ENCODE assay signal across 28 cellular contexts in the genomic region with DNA sequence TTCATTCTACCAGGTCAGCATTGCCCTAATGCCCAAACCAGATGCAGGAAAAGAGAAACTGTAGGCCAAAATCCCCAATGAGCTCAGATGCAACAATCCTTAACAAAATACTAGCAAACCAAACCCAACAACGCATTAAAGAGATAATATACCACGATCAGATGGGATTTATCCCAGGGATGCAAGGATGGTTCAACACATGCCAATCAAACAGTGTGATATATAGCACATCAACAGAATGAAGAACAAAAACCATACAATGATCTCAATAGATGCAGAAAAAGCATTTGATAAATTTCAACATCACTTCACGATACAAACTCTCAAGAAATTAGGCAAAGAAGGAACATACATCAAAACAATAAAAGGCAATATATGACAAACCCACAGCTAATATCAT.
"Had no signal": no experiment of that assay in that cellular context is flagged by ENCODE, and none has a peak within 500 bp of the region (broad histone marks: within the 10 kb centered on the region; RNA-seq: fewer than 3 reads in every experiment).

No MANE protein-coding gene starts in this region.

- H3K4me2 ChIP-seq: hepatocyte had no signal

- H3K9me3 ChIP-seq: colonic mucosa had no signal

- H3K4me3 ChIP-seq: colonic mucosa, coronary artery, dorsolateral prefrontal cortex, esophagus muscularis mucosa, esophagus squamous epithelium, gastrocnemius medialis, gastroesophageal sphincter, heart left ventricle, heart right ventricle, hepatocyte had no signal

- H3K27ac ChIP-seq: colonic mucosa, coronary artery, dorsolateral prefrontal cortex, epithelial cell of prostate, esophagus muscularis mucosa, esophagus squamous epithelium, foreskin keratinocyte, gastrocnemius medialis, gastroesophageal sphincter, heart left ventricle, heart right ventricle, hepatocyte had no signal

- ATAC-seq: effector memory CD8-positive, alpha-beta T cell; esophagus mucosa; foreskin keratinocyte; gastrocnemius medialis; gastroesophageal sphincter; heart left ventricle; heart right ventricle had no signal

- H3K4me1 ChIP-seq: colonic mucosa, esophagus muscularis mucosa, esophagus squamous epithelium, foreskin keratinocyte, gastrocnemius medialis, gastroesophageal sphincter, heart left ventricle, heart right ventricle had no signal

- H3K36me3 ChIP-seq: colonic mucosa, esophagus muscularis mucosa, gastrocnemius medialis had no signal

- FAIRE-seq: endometrium, endothelial cell of umbilical vein, frontal cortex had no signal

- H3K79me2 ChIP-seq: hepatocyte had no signal

- H2AFZ ChIP-seq: hepatocyte had no signal

- DNase-seq: colonic mucosa; cortex of kidney; dermis blood vessel endothelial cell; dorsolateral prefrontal cortex; effector CD4-positive, alpha-beta T cell; effector CD8-positive, alpha-beta T cell; effector memory CD4-positive, alpha-beta T cell; effector memory CD8-positive, alpha-beta T cell; endodermal cell; erythroblast; esophagus squamous epithelium; foreskin fibroblast; foreskin keratinocyte; foreskin melanocyte; gastrocnemius medialis; glutamatergic neuron; head of caudate nucleus; heart left ventricle; heart right ventricle had no signal

- H3K27me3 ChIP-seq: colonic mucosa, dorsolateral prefrontal cortex, esophagus muscularis mucosa, esophagus squamous epithelium, foreskin keratinocyte, gastrocnemius medialis, gastroesophageal sphincter, heart left ventricle, heart right ventricle, hepatocyte had no signal
